9 cellular contexts compared by ENCODE assay signal in genomic region chr10:80541144-80541750, GRCh38. TPM values are rescaled to one million over a fixed set of nuclear protein-coding genes. Genes with fewer than 3 reads are reported as not detected.
A peak's percentile ranks its signal among the peaks of the same experiment; 100 is the strongest.
DNase-seq lines count a peak whose midpoint lies in the region; ATAC-seq and TF ChIP-seq lines count a peak whose summit lies in the region.
"Had no signal": no experiment of that assay in that cellular context is flagged by ENCODE, and none has a peak within 500 bp of the region (broad histone marks: within the 10 kb centered on the region; RNA-seq: fewer than 3 reads in every experiment).

No MANE protein-coding gene starts in this region.

- ATAC-seq in activated naive CD4-positive, alpha-beta T cell treated with anti-CD3 and anti-CD28 coated beads, Interleukin-2, amount 50 U/mL, for 72 hours = no peak
- ATAC-seq in HG03064 (IDR thresholded peaks at IDR 0.05; ENCODE audit: low read depth, unreplicated experiment) = peak; percentile 54

- no peak overlapping the region for H3K9ac ChIP-seq in colonic mucosa (ENCODE audit: low read depth in 2 of 2, low read length in 2 of 2)

- TF ChIP-seq POLR2A in suprapubic skin (IDR thresholded peaks at IDR 0.05) = no peak

- H3K9me3 Mint-ChIP-seq in activated naive CD4-positive, alpha-beta T cell treated with anti-CD3 and anti-CD28 coated beads, Interleukin-2, amount 50 U/mL, for 72 hours = no peaks in the 10 kb centered on the region

- H3K36me3 Mint-ChIP-seq in activated naive CD4-positive, alpha-beta T cell treated with anti-CD3 and anti-CD28 coated beads, Interleukin-2, amount 50 U/mL, for 72 hours = no peaks in the 10 kb centered on the region

- TF ChIP-seq EP300 in suprapubic skin (IDR thresholded peaks at IDR 0.05) = no peak

- H3K9me3 ChIP-seq in colonic mucosa (no peaks in the 10 kb centered on the region), suprapubic skin (no peaks in the 10 kb centered on the region)
- H3K9me3 ChIP-seq: BE2C had no signal

- H3K4me1 ChIP-seq in colonic mucosa (no peaks in the 10 kb centered on the region), suprapubic skin (peaks cover 22% of the 10 kb centered on the region)

- peak overlapping the region; percentile 44 to 47 for H3K27ac Mint-ChIP-seq in activated naive CD4-positive, alpha-beta T cell treated with anti-CD3 and anti-CD28 coated beads, Interleukin-2, amount 50 U/mL, for 72 hours

- H3K27me3 ChIP-seq in colonic mucosa (no peaks in the 10 kb centered on the region), suprapubic skin (no peaks in the 10 kb centered on the region)

- H3K36me3 ChIP-seq in colonic mucosa = no peaks in the 10 kb centered on the region
- H3K36me3 ChIP-seq in suprapubic skin = no peaks in the 10 kb centered on the region
- H3K36me3 ChIP-seq: BE2C had no signal

- DNase-seq in activated naive CD4-positive, alpha-beta T cell treated with anti-CD3 and anti-CD28 coated beads, Interleukin-2, amount 50 U/mL, for 72 hours (ENCODE audit: low spot score in 2 of 2) = no peak
- DNase-seq in activated naive CD4-positive, alpha-beta T cell treated with Interleukin-2 at 50 U/mL for 16 hours = no peak
- DNase-seq in colonic mucosa = peak; percentile 16
- peak in 1 of 2 donors; percentile 56 for DNase-seq in suprapubic skin (ENCODE audit: low spot score in 2 of 2)
- no peak for DNase-seq in NCI-H510A treated with DMSO at 0.1 percent for 48 hours (lab: John Stamatoyannopoulos, UW)
- no peak for DNase-seq in stimulated activated CD4-positive, alpha-beta T cell treated with anti-CD3 and anti-CD28 coated beads, Interleukin-12 subunit alpha, Interleukin-12 subunit beta, amount 100 ng/mL, for 4 hours
- no peak for DNase-seq in NCI-H774 (lab: John Stamatoyannopoulos, UW)
- DNase-seq: BE2C had no signal

- no peak overlapping the region for H3K27ac ChIP-seq in colonic mucosa
- H3K27ac ChIP-seq in suprapubic skin = no peak overlapping the region

- H3K4me3 ChIP-seq in colonic mucosa (no peak overlapping the region), suprapubic skin (peak overlapping the region; percentile 29)

- TF ChIP-seq CTCF in colonic mucosa (IDR thresholded peaks at IDR 0.05) = no peak
- no peak for TF ChIP-seq CTCF in suprapubic skin (IDR thresholded peaks at IDR 0.05)

- 45% methylated on average over 6 of the region's 6 CpGs for WGBS in suprapubic skin

- intact Hi-C loops in colonic mucosa (cut with DNase I) = no loop called here

RNA-seq across cellular contexts. Expression of gene SH2D4B, which starts 3.5 kb away (rescaled TPM):
- under 1 TPM in 1 of 2 donors, not detected in 1; 0.14 TPM for total RNA-seq in activated naive CD4-positive, alpha-beta T cell treated with anti-CD3 and anti-CD28 coated beads, Interleukin-2, amount 50 U/mL, for 72 hours
- total RNA-seq in colonic mucosa (not detected), suprapubic skin (under 1 TPM in 2 of 4 donors, not detected in 2; 0.18 to 0.23 TPM)
